1 cellular context compared by ENCODE assay signal in the genomic region with DNA sequence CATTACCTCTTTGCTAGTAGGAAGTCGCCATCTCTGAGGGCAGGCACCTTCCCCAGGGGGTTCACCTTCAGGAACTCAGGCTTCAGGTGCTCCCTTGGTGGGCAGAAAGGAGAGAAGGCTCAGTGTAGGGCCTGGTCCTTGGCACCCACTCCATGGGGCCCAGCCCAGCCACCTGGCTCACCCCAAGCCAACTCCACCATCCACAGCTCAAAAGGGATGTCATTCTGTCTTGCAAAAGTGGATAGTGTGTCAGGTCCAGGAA.
A peak's percentile ranks its signal among the peaks of the same experiment; 100 is the strongest.
TF ChIP-seq lines count a peak whose summit lies in the region.

No MANE protein-coding gene starts in this region.

TF ChIP-seq in HepG2, 621 proteins besides CTCF, POLR2A, EP300 and RAD21 (continues in another document):
- TF ChIP-seq ATAD3A (CRISPR knock-in tag; IDR thresholded peaks at IDR 0.05) = no peak
- no peak for TF ChIP-seq MZF1 (CRISPR knock-in tag; IDR thresholded peaks at IDR 0.05; ENCODE audit: borderline replicate concordance)
- no peak for TF ChIP-seq NR1H2 (CRISPR knock-in tag; IDR thresholded peaks at IDR 0.05; ENCODE audit: borderline replicate concordance, low read depth)
- no peak for TF ChIP-seq ZNF773 (CRISPR knock-in tag; IDR thresholded peaks at IDR 0.05; ENCODE audit: borderline replicate concordance)
- TF ChIP-seq MBD4 (IDR thresholded peaks at IDR 0.05; ENCODE audit: borderline replicate concordance, low read length) = no peak
- 0 out of 2 replicates have a peak, but pooled peaks have one; percentile 12 for TF ChIP-seq SALL1 (CRISPR knock-in tag; IDR thresholded peaks at IDR 0.05)
- no peak for TF ChIP-seq SAFB2 (CRISPR knock-in tag; IDR thresholded peaks at IDR 0.05; ENCODE audit: borderline replicate concordance, low read depth)
- no peak for TF ChIP-seq HDAC6 (IDR thresholded peaks at IDR 0.05; ENCODE audit: low read depth, low read length)
- TF ChIP-seq, protein P1, sequence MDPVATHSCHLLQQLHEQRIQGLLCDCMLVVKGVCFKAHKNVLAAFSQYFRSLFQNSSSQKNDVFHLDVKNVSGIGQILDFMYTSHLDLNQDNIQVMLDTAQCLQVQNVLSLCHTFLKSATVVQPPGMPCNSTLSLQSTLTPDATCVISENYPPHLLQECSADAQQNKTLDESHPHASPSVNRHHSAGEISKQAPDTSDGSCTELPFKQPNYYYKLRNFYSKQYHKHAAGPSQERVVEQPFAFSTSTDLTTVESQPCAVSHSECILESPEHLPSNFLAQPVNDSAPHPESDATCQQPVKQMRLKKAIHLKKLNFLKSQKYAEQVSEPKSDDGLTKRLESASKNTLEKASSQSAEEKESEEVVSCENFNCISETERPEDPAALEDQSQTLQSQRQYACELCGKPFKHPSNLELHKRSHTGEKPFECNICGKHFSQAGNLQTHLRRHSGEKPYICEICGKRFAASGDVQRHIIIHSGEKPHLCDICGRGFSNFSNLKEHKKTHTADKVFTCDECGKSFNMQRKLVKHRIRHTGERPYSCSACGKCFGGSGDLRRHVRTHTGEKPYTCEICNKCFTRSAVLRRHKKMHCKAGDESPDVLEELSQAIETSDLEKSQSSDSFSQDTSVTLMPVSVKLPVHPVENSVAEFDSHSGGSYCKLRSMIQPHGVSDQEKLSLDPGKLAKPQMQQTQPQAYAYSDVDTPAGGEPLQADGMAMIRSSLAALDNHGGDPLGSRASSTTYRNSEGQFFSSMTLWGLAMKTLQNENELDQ (CRISPR knock-in tag; IDR thresholded peaks at IDR 0.05; ENCODE audit: borderline replicate concordance) = no peak
- TF ChIP-seq, protein P2, sequence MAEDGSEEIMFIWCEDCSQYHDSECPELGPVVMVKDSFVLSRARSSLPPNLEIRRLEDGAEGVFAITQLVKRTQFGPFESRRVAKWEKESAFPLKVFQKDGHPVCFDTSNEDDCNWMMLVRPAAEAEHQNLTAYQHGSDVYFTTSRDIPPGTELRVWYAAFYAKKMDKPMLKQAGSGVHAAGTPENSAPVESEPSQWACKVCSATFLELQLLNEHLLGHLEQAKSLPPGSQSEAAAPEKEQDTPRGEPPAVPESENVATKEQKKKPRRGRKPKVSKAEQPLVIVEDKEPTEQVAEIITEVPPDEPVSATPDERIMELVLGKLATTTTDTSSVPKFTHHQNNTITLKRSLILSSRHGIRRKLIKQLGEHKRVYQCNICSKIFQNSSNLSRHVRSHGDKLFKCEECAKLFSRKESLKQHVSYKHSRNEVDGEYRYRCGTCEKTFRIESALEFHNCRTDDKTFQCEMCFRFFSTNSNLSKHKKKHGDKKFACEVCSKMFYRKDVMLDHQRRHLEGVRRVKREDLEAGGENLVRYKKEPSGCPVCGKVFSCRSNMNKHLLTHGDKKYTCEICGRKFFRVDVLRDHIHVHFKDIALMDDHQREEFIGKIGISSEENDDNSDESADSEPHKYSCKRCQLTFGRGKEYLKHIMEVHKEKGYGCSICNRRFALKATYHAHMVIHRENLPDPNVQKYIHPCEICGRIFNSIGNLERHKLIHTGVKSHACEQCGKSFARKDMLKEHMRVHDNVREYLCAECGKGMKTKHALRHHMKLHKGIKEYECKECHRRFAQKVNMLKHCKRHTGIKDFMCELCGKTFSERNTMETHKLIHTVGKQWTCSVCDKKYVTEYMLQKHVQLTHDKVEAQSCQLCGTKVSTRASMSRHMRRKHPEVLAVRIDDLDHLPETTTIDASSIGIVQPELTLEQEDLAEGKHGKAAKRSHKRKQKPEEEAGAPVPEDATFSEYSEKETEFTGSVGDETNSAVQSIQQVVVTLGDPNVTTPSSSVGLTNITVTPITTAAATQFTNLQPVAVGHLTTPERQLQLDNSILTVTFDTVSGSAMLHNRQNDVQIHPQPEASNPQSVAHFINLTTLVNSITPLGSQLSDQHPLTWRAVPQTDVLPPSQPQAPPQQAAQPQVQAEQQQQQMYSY (CRISPR knock-in tag; IDR thresholded peaks at IDR 0.05) = no peak
- no peak for TF ChIP-seq KMT2B (CRISPR knock-in tag; IDR thresholded peaks at IDR 0.05)
- no peak for TF ChIP-seq NCOA2 (CRISPR knock-in tag; IDR thresholded peaks at IDR 0.05)
- TF ChIP-seq, protein P3, sequence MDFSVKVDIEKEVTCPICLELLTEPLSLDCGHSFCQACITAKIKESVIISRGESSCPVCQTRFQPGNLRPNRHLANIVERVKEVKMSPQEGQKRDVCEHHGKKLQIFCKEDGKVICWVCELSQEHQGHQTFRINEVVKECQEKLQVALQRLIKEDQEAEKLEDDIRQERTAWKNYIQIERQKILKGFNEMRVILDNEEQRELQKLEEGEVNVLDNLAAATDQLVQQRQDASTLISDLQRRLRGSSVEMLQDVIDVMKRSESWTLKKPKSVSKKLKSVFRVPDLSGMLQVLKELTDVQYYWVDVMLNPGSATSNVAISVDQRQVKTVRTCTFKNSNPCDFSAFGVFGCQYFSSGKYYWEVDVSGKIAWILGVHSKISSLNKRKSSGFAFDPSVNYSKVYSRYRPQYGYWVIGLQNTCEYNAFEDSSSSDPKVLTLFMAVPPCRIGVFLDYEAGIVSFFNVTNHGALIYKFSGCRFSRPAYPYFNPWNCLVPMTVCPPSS (IDR thresholded peaks at IDR 0.05) = no peak
- no peak for TF ChIP-seq MEIS2 (CRISPR knock-in tag; IDR thresholded peaks at IDR 0.05)
- TF ChIP-seq EHMT2 (IDR thresholded peaks at IDR 0.05; ENCODE audit: borderline replicate concordance, low read depth, low read length) = no peak
- TF ChIP-seq, protein P4, sequence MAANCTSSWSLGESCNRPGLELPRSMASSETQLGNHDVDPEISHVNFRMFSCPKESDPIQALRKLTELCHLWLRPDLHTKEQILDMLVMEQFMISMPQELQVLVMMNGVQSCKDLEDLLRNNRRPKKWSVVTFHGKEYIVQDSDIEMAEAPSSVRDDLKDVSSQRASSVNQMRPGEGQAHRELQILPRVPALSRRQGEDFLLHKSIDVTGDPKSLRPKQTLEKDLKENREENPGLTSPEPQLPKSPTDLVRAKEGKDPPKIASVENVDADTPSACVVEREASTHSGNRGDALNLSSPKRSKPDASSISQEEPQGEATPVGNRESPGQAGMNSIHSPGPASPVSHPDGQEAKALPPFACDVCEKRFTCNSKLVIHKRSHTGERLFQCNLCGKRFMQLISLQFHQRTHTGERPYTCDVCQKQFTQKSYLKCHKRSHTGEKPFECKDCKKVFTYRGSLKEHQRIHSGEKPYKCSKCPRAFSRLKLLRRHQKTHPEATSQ (CRISPR knock-in tag; IDR thresholded peaks at IDR 0.05; ENCODE audit: borderline replicate concordance) = no peak
- no peak for TF ChIP-seq ZNF460 (CRISPR knock-in tag; IDR thresholded peaks at IDR 0.05; ENCODE audit: borderline replicate concordance)
- TF ChIP-seq ZNF44 (CRISPR knock-in tag; IDR thresholded peaks at IDR 0.05) = no peak
- TF ChIP-seq, protein P5, sequence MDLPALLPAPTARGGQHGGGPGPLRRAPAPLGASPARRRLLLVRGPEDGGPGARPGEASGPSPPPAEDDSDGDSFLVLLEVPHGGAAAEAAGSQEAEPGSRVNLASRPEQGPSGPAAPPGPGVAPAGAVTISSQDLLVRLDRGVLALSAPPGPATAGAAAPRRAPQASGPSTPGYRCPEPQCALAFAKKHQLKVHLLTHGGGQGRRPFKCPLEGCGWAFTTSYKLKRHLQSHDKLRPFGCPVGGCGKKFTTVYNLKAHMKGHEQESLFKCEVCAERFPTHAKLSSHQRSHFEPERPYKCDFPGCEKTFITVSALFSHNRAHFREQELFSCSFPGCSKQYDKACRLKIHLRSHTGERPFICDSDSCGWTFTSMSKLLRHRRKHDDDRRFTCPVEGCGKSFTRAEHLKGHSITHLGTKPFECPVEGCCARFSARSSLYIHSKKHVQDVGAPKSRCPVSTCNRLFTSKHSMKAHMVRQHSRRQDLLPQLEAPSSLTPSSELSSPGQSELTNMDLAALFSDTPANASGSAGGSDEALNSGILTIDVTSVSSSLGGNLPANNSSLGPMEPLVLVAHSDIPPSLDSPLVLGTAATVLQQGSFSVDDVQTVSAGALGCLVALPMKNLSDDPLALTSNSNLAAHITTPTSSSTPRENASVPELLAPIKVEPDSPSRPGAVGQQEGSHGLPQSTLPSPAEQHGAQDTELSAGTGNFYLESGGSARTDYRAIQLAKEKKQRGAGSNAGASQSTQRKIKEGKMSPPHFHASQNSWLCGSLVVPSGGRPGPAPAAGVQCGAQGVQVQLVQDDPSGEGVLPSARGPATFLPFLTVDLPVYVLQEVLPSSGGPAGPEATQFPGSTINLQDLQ (CRISPR knock-in tag; IDR thresholded peaks at IDR 0.05) = no peak
- no peak for TF ChIP-seq CEBPG (CRISPR knock-in tag; IDR thresholded peaks at IDR 0.05)
- no peak for TF ChIP-seq TCF7 (IDR thresholded peaks at IDR 0.05; ENCODE audit: low read depth)
- TF ChIP-seq HNRNPUL1 (IDR thresholded peaks at IDR 0.05; ENCODE audit: low read depth, low read length) = no peak
- no peak for TF ChIP-seq SMAD9 (CRISPR knock-in tag; IDR thresholded peaks at IDR 0.05)
- TF ChIP-seq ATM (IDR thresholded peaks at IDR 0.05; ENCODE audit: borderline replicate concordance) = no peak
- TF ChIP-seq ZNF326 (CRISPR knock-in tag; IDR thresholded peaks at IDR 0.05; ENCODE audit: borderline replicate concordance) = no peak
- no peak for TF ChIP-seq MTF1 (CRISPR knock-in tag; IDR thresholded peaks at IDR 0.05)
- TF ChIP-seq ZNF780A (CRISPR knock-in tag; IDR thresholded peaks at IDR 0.05) = no peak
- TF ChIP-seq SP5 (CRISPR knock-in tag; IDR thresholded peaks at IDR 0.05; ENCODE audit: borderline replicate concordance, low read depth) = no peak
- TF ChIP-seq, protein P6, sequence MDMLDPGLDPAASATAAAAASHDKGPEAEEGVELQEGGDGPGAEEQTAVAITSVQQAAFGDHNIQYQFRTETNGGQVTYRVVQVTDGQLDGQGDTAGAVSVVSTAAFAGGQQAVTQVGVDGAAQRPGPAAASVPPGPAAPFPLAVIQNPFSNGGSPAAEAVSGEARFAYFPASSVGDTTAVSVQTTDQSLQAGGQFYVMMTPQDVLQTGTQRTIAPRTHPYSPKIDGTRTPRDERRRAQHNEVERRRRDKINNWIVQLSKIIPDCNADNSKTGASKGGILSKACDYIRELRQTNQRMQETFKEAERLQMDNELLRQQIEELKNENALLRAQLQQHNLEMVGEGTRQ (IDR thresholded peaks at IDR 0.05; ENCODE audit: low read depth, low read length) = no peak
- TF ChIP-seq, protein P6 (CRISPR knock-in tag; IDR thresholded peaks at IDR 0.05; ENCODE audit: borderline replicate concordance) = no peak
- 0 out of 2 replicates have a peak, but pooled peaks have one; percentile 28 for TF ChIP-seq ZBTB7A (CRISPR knock-in tag; IDR thresholded peaks at IDR 0.05)
- no peak for TF ChIP-seq ZNF614 (CRISPR knock-in tag; IDR thresholded peaks at IDR 0.05; ENCODE audit: borderline replicate concordance)
- TF ChIP-seq AHR (CRISPR knock-in tag; IDR thresholded peaks at IDR 0.05) = no peak
- TF ChIP-seq NRL (CRISPR knock-in tag; IDR thresholded peaks at IDR 0.05; ENCODE audit: borderline replicate concordance) = 0 out of 2 replicates have a peak, but pooled peaks have one; percentile 62
- TF ChIP-seq, protein P7, sequence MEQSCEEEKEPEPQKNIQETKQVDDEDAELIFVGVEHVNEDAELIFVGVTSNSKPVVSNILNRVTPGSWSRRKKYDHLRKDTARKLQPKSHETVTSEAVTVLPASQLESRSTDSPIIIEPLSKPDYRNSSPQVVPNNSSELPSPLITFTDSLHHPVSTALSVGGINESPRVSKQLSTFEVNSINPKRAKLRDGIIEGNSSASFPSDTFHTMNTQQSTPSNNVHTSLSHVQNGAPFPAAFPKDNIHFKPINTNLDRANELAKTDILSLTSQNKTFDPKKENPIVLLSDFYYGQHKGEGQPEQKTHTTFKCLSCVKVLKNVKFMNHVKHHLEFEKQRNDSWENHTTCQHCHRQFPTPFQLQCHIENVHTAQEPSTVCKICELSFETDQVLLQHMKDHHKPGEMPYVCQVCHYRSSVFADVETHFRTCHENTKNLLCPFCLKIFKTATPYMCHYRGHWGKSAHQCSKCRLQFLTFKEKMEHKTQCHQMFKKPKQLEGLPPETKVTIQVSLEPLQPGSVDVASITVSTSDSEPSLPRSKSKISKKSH (CRISPR knock-in tag; IDR thresholded peaks at IDR 0.05; ENCODE audit: borderline replicate concordance) = 0 out of 2 replicates have a peak, but pooled peaks have one; percentile 41
- TF ChIP-seq RCOR2 (CRISPR knock-in tag; IDR thresholded peaks at IDR 0.05) = no peak
- TF ChIP-seq SNAI1 (CRISPR knock-in tag; IDR thresholded peaks at IDR 0.05; ENCODE audit: borderline replicate concordance) = no peak
- TF ChIP-seq NR3C1 (CRISPR knock-in tag; IDR thresholded peaks at IDR 0.05) = no peak
- TF ChIP-seq, protein P8, sequence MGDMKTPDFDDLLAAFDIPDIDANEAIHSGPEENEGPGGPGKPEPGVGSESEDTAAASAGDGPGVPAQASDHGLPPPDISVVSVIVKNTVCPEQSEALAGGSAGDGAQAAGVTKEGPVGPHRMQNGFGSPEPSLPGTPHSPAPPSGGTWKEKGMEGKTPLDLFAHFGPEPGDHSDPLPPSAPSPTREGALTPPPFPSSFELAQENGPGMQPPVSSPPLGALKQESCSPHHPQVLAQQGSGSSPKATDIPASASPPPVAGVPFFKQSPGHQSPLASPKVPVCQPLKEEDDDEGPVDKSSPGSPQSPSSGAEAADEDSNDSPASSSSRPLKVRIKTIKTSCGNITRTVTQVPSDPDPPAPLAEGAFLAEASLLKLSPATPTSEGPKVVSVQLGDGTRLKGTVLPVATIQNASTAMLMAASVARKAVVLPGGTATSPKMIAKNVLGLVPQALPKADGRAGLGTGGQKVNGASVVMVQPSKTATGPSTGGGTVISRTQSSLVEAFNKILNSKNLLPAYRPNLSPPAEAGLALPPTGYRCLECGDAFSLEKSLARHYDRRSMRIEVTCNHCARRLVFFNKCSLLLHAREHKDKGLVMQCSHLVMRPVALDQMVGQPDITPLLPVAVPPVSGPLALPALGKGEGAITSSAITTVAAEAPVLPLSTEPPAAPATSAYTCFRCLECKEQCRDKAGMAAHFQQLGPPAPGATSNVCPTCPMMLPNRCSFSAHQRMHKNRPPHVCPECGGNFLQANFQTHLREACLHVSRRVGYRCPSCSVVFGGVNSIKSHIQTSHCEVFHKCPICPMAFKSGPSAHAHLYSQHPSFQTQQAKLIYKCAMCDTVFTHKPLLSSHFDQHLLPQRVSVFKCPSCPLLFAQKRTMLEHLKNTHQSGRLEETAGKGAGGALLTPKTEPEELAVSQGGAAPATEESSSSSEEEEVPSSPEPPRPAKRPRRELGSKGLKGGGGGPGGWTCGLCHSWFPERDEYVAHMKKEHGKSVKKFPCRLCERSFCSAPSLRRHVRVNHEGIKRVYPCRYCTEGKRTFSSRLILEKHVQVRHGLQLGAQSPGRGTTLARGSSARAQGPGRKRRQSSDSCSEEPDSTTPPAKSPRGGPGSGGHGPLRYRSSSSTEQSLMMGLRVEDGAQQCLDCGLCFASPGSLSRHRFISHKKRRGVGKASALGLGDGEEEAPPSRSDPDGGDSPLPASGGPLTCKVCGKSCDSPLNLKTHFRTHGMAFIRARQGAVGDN (CRISPR knock-in tag; IDR thresholded peaks at IDR 0.05) = peak; percentile 44
- peak; percentile 77 for TF ChIP-seq PTBP1 (IDR thresholded peaks at IDR 0.05; ENCODE audit: low read depth, low read length, poor library complexity, severe bottlenecking)
- TF ChIP-seq JUNB (CRISPR knock-in tag; IDR thresholded peaks at IDR 0.05; ENCODE audit: borderline replicate concordance) = no peak
- peak; percentile 28; the same call in 1 of the 2 replicates for TF ChIP-seq RBFOX2 (IDR thresholded peaks at IDR 0.05; ENCODE audit: low read depth, low read length)
- no peak for TF ChIP-seq HNF4G (IDR thresholded peaks at IDR 0.05; ENCODE audit: borderline replicate concordance, low read depth, low read length)
- TF ChIP-seq HNF4G (CRISPR knock-in tag; IDR thresholded peaks at IDR 0.05; ENCODE audit: borderline replicate concordance, low read depth) = no peak
